Comparison of ENCODE assay signal across 21 cellular contexts in genomic region chr3:61855211-61855610, GRCh38.
DNase-seq lines count a peak whose midpoint lies in the region; ATAC-seq and TF ChIP-seq lines count a peak whose summit lies in the region.
"Had no signal": no experiment of that assay in that cellular context is flagged by ENCODE, and none has a peak within 500 bp of the region (broad histone marks: within the 10 kb centered on the region; RNA-seq: fewer than 3 reads in every experiment).

No MANE protein-coding gene starts in this region.

- no peak for TF ChIP-seq CTCF in transverse colon (IDR thresholded peaks at IDR 0.05)
- TF ChIP-seq CTCF in right lobe of liver (IDR thresholded peaks at IDR 0.05), result no peak

- no peaks in the 10 kb centered on the region for H3K27me3 ChIP-seq in adipocyte (replicated peaks; ENCODE audit: control insufficient read depth, insufficient read depth, low read length)
- no peaks in the 10 kb centered on the region for H3K27me3 ChIP-seq in transverse colon
- H3K27me3 ChIP-seq in right lobe of liver, result no peaks in the 10 kb centered on the region

- H3K27ac ChIP-seq in transverse colon (no peak overlapping the region), right lobe of liver (no peak overlapping the region)

- DNase-seq in GM03348 (ENCODE audit: low spot score) (peak; percentile 36), adipocyte (ENCODE audit: low read depth) (peak; percentile 19), fibroblast of gingiva (ENCODE audit: low read depth) (peak; percentile 41), stromal cell of bone marrow (ENCODE audit: low read depth) (peak; percentile 13), transverse colon (no peak), right lobe of liver (no peak)
- DNase-seq in activated CD4-positive, alpha-beta T cell treated with anti-CD3 and anti-CD28 coated beads for 4 hours, result no peak
- DNase-seq: AML-193; C1 segment of cervical spinal cord; CD8-positive, alpha-beta T cell; DND-41; GOT3; HCEC 1CT; KBM-7; NCI-H1105; NCI-H2029 treated with DMSO at 0.1 percent for 48 hours; NCI-H2171 treated with DMSO at 0.1 percent for 48 hours; NCI-H446; NCI-H526; OCI-M1 had no signal

- peaks cover 46% of the 10 kb centered on the region for H3K4me1 ChIP-seq in adipocyte (ENCODE audit: control insufficient read depth, insufficient read depth, low read length)
- peaks cover 0 to 12% (median 6%) of the 10 kb centered on the region in 4 donors for H3K4me1 ChIP-seq in transverse colon
- no peaks in the 10 kb centered on the region for H3K4me1 ChIP-seq in right lobe of liver

- in situ Hi-C loops in transverse colon (cut with MboI; ENCODE audit: low pct_ligation_motif_present in 1 of 4, low pct_unique_long_range_greater_than_20kb in 1 of 4, low sequenced_read_pairs in 3 of 4), result loop anchor here in 3 of 4 donors (10.0 to 25.0 kb wide), 3 partner anchors 290 to 330 kb away; partner anchors contain the start of gene PTPRG (in 2 of the 3)

- peak overlapping the region; percentile 9 for H3K9ac ChIP-seq in adipocyte (ENCODE audit: low read length)

- WGBS in transverse colon (ENCODE audit: low coverage in 1 of 2), 2 donors, result 100% methylated on average over 1 of the region's 1 CpG
- 100% methylated on average over 1 of the region's 1 CpG for WGBS in right lobe of liver (ENCODE audit: insufficient coverage, low coverage, low lambda C conversion rate, missing lambda C conversion rate)

- no peak for TF ChIP-seq POLR2A in transverse colon (IDR thresholded peaks at IDR 0.05)
- no peak for TF ChIP-seq POLR2A in right lobe of liver (IDR thresholded peaks at IDR 0.05)

- H3K9me3 ChIP-seq in adipocyte (ENCODE audit: control insufficient read depth, low read length) (no peaks in the 10 kb centered on the region), transverse colon (no peaks in the 10 kb centered on the region), right lobe of liver (no peaks in the 10 kb centered on the region)

- TF ChIP-seq EP300 in transverse colon (IDR thresholded peaks at IDR 0.05; ENCODE audit: low read depth), result no peak

- ATAC-seq in right lobe of liver, result no peak
- ATAC-seq: CD8-positive, alpha-beta T cell; Right ventricle myocardium inferior had no signal

- H3K4me3 ChIP-seq in adipocyte (ENCODE audit: low read length), result no peak overlapping the region
- H3K4me3 ChIP-seq in transverse colon, result no peak overlapping the region
- H3K4me3 ChIP-seq in right lobe of liver, result no peak overlapping the region

- intact Hi-C loops in transverse colon (cut with DNase I; ENCODE audit: low total_unique reads) (no loop called here), right lobe of liver (cut with DNase I) (no loop called here)

- H3K36me3 ChIP-seq in adipocyte (ENCODE audit: control insufficient read depth, insufficient read depth, low read length, severe bottlenecking) (no peaks in the 10 kb centered on the region), transverse colon (no peaks in the 10 kb centered on the region), right lobe of liver (no peaks in the 10 kb centered on the region)

Comparison
In these comparisons a context has a peak if more than half of its experiments do, and no peak if none do; other contexts are left out.
1. DNase-seq: peak in GM03348 (single experiment), adipocyte (single experiment), fibroblast of gingiva (single experiment) and stromal cell of bone marrow (single experiment); none in activated CD4-positive, alpha-beta T cell treated with anti-CD3 and anti-CD28 coated beads for 4 hours (0 of 2), transverse colon (single experiment) and right lobe of liver (0 of 3).